ENCODE assay signal across 9 cellular contexts in genomic region chr10:109894516-109894915, GRCh38. TPM values are rescaled to one million over a fixed set of nuclear protein-coding genes. Genes with fewer than 3 reads are reported as not detected.
DNase-seq lines count a peak whose midpoint lies in the region; ATAC-seq and TF ChIP-seq lines count a peak whose summit lies in the region.
"Had no signal": no experiment of that assay in that cellular context is flagged by ENCODE, and none has a peak within 500 bp of the region (broad histone marks: within the 10 kb centered on the region; RNA-seq: fewer than 3 reads in every experiment).

No MANE protein-coding gene starts in this region.

- H3K9me3 Mint-ChIP-seq in activated naive CD8-positive, alpha-beta T cell treated with anti-CD3 and anti-CD28 coated beads for 36 hours = no peaks in the 10 kb centered on the region
- H3K9me3 Mint-ChIP-seq: stimulated activated naive CD8-positive, alpha-beta T cell treated with anti-CD3 and anti-CD28 coated beads, Interleukin-15, Interleukin-2, amounts not matched to agents 100 ng/mL and 50 ng/mL, for 24 hours had no signal

- peaks cover 31% of the 10 kb centered on the region for H3K4me1 Mint-ChIP-seq in activated naive CD8-positive, alpha-beta T cell treated with anti-CD3 and anti-CD28 coated beads for 36 hours

- H3K4me3 Mint-ChIP-seq in activated naive CD8-positive, alpha-beta T cell treated with anti-CD3 and anti-CD28 coated beads for 36 hours = no peak overlapping the region
- H3K4me3 Mint-ChIP-seq: stimulated activated naive CD8-positive, alpha-beta T cell treated with anti-CD3 and anti-CD28 coated beads, Interleukin-15, Interleukin-2, amounts not matched to agents 100 ng/mL and 50 ng/mL, for 24 hours had no signal

- no peak for TF ChIP-seq CTCF in C4-2B (conservative IDR thresholded peaks at IDR 0.05)
- TF ChIP-seq CTCF in epithelial cell of esophagus (IDR thresholded peaks at IDR 0.05; ENCODE audit: insufficient read depth, low read depth, low read length, missing control alignments) = no peak

- no peaks in the 10 kb centered on the region for H3K27me3 Mint-ChIP-seq in activated naive CD8-positive, alpha-beta T cell treated with anti-CD3 and anti-CD28 coated beads for 36 hours
- H3K27me3 Mint-ChIP-seq: stimulated activated naive CD8-positive, alpha-beta T cell treated with anti-CD3 and anti-CD28 coated beads, Interleukin-15, Interleukin-2, amounts not matched to agents 100 ng/mL and 50 ng/mL, for 24 hours had no signal

- peak overlapping the region; percentile 1; the same call in 1 of the 2 replicates for H3K27ac ChIP-seq in C4-2B

- H3K4me3 ChIP-seq in epithelial cell of esophagus (ENCODE audit: low read length) = no peak overlapping the region

- H3K27ac Mint-ChIP-seq in activated naive CD8-positive, alpha-beta T cell treated with anti-CD3 and anti-CD28 coated beads for 36 hours = no peak overlapping the region
- H3K27ac Mint-ChIP-seq: stimulated activated naive CD8-positive, alpha-beta T cell treated with anti-CD3 and anti-CD28 coated beads, Interleukin-15, Interleukin-2, amounts not matched to agents 100 ng/mL and 50 ng/mL, for 24 hours had no signal

- no peak for ATAC-seq in HG02852 (IDR thresholded peaks at IDR 0.05; ENCODE audit: unreplicated experiment)

- peak; percentile 13 for DNase-seq in NCI-H1105 (lab: John Stamatoyannopoulos, UW)
- peak; percentile 95 for DNase-seq in epithelial cell of esophagus (ENCODE audit: low read depth)
- DNase-seq in occipital lobe (lab: John Stamatoyannopoulos, UW) = peak; percentile 29
- DNase-seq in activated naive CD8-positive, alpha-beta T cell treated with anti-CD3 and anti-CD28 coated beads for 36 hours = no peak
- DNase-seq in DMS53 treated with DMSO at 0.1 percent for 48 hours (lab: John Stamatoyannopoulos, UW; ENCODE audit: unreplicated experiment) = no peak
- DNase-seq in activated CD4-positive, alpha-beta T cell treated with anti-CD3 and anti-CD28 coated beads for 4 hours = no peak

- peaks cover 54% of the 10 kb centered on the region for H3K36me3 Mint-ChIP-seq in activated naive CD8-positive, alpha-beta T cell treated with anti-CD3 and anti-CD28 coated beads for 36 hours

RNA-seq across cellular contexts. Expression of gene XPNPEP1, which starts 28.8 kb away (rescaled TPM):
- 88.9 TPM for total RNA-seq in occipital lobe
- total RNA-seq in activated naive CD8-positive, alpha-beta T cell treated with anti-CD3 and anti-CD28 coated beads for 36 hours = 10 to 100 TPM; 90.2 to 96.5 TPM

Comparison
In these comparisons a context has a peak if more than half of its experiments do, and no peak if none do; other contexts are left out.
1. DNase-seq: peak in NCI-H1105 (single experiment), epithelial cell of esophagus (single experiment) and occipital lobe (single experiment); none in activated naive CD8-positive, alpha-beta T cell treated with anti-CD3 and anti-CD28 coated beads for 36 hours (single experiment), DMS53 treated with DMSO at 0.1 percent for 48 hours (single experiment) and activated CD4-positive, alpha-beta T cell treated with anti-CD3 and anti-CD28 coated beads for 4 hours (0 of 2).